ENCODE assay signal across 1 cellular context in genomic region chr4:112752510-112752909, GRCh38.
TF ChIP-seq lines count a peak whose summit lies in the region.

No MANE protein-coding gene starts in this region.

TF ChIP-seq in H1, 55 proteins besides CTCF, POLR2A, EP300 and RAD21:
- no peak for TF ChIP-seq CBX8 (IDR thresholded peaks at IDR 0.05; ENCODE audit: borderline replicate concordance, low read depth, low read length)
- TF ChIP-seq CHD1 (IDR thresholded peaks at IDR 0.05; ENCODE audit: low read depth, low read length) = no peak
- TF ChIP-seq HDAC2 (IDR thresholded peaks at IDR 0.05; ENCODE audit: borderline replicate concordance in 1 of 2, low read depth in 2 of 2, low read length in 2 of 2) = no peak
- TF ChIP-seq RNF2 (IDR thresholded peaks at IDR 0.05; ENCODE audit: borderline replicate concordance, low read depth, low read length, missing control alignments, poor library complexity, severe bottlenecking) = no peak
- TF ChIP-seq CTBP2 (IDR thresholded peaks at IDR 0.05; ENCODE audit: borderline replicate concordance, insufficient read depth, insufficient read length, low read length) = no peak
- TF ChIP-seq TBP (IDR thresholded peaks at IDR 0.05; ENCODE audit: low read depth, low read length) = no peak
- TF ChIP-seq JUN (IDR thresholded peaks at IDR 0.05; ENCODE audit: low read depth, low read length) = no peak
TF ChIP-seq in H1: peak in this region for 0.
